ENCODE assay signal across 16 cellular contexts in genomic region chr6:39815356-39815755, GRCh38. TPM values are rescaled to one million over a fixed set of nuclear protein-coding genes. Genes with fewer than 3 reads are reported as not detected.
DNase-seq lines count a peak whose midpoint lies in the region; ATAC-seq and TF ChIP-seq lines count a peak whose summit lies in the region.
"Had no signal": no experiment of that assay in that cellular context is flagged by ENCODE, and none has a peak within 500 bp of the region (broad histone marks: within the 10 kb centered on the region; RNA-seq: fewer than 3 reads in every experiment).

No MANE protein-coding gene starts in this region.

- H3K4me1 ChIP-seq in ascending aorta (peaks cover 22 to 77% of the 10 kb centered on the region in 2 donors), gastroesophageal sphincter (peaks cover 39 to 100% (median 68%) of the 10 kb centered on the region in 3 donors)
- H3K4me1 ChIP-seq: A549, BE2C had no signal

- TF ChIP-seq CTCF in ascending aorta (IDR thresholded peaks at IDR 0.05) (no peak), gastroesophageal sphincter (IDR thresholded peaks at IDR 0.05) (no peak)

- no peak for DNase-seq in ascending aorta (ENCODE audit: low spot score in 2 of 2)
- DNase-seq in substantia nigra (lab: John Stamatoyannopoulos, UW): no peak
- DNase-seq in OCI-M1 (lab: John Stamatoyannopoulos, UW): no peak
- DNase-seq: BE2C; CD4-positive, alpha-beta memory T cell; DMS153; DMS79 treated with DMSO at 0.1 percent for 48 hours; EL; HCEC 1CT; HFFc6; IMR-90 had no signal

- no peaks in the 10 kb centered on the region for H3K9me3 ChIP-seq in ascending aorta
- no peaks in the 10 kb centered on the region for H3K9me3 ChIP-seq in gastroesophageal sphincter
- H3K9me3 ChIP-seq: A549, BE2C had no signal

- peak overlapping the region; percentile 67 to 82 for H3K27ac ChIP-seq in ascending aorta
- peak overlapping the region; percentile 89 to 99 (median 96) for H3K27ac ChIP-seq in gastroesophageal sphincter
- peak overlapping the region; percentile 32 for H3K27ac ChIP-seq in substantia nigra (ENCODE audit: low read depth, low read length, poor library complexity, severe bottlenecking)
- H3K27ac ChIP-seq: A549, C4-2B had no signal

- TF ChIP-seq POLR2A in gastroesophageal sphincter (IDR thresholded peaks at IDR 0.05): no peak

- TF ChIP-seq EP300 in gastroesophageal sphincter (IDR thresholded peaks at IDR 0.05): no peak

- no peak overlapping the region for H3K4me3 ChIP-seq in ascending aorta
- no peak overlapping the region for H3K4me3 ChIP-seq in gastroesophageal sphincter
- H3K4me3 ChIP-seq: A549 had no signal

- no peaks in the 10 kb centered on the region for H3K27me3 ChIP-seq in ascending aorta
- no peaks in the 10 kb centered on the region for H3K27me3 ChIP-seq in gastroesophageal sphincter
- H3K27me3 ChIP-seq: BE2C had no signal

- no peaks in the 10 kb centered on the region for H3K36me3 ChIP-seq in ascending aorta
- H3K36me3 ChIP-seq in gastroesophageal sphincter: peaks cover 0 to 14% of the 10 kb centered on the region in 2 donors
- H3K36me3 ChIP-seq: BE2C had no signal

- ATAC-seq in gastroesophageal sphincter (no peak), HG03439 (IDR thresholded peaks at IDR 0.05; ENCODE audit: unreplicated experiment) (no peak), GM19455 (IDR thresholded peaks at IDR 0.05; ENCODE audit: unreplicated experiment) (no peak)
- ATAC-seq: A549 had no signal

- intact Hi-C loops in ascending aorta (cut with DNase I): loop anchor here (5.0 to 10.0 kb wide), 2 partner anchors 42 to 69 kb away; no protein-coding TSS in a partner anchor

- 67 to 78% methylated on average over 3 of the region's 3 CpGs for WGBS in gastroesophageal sphincter (ENCODE audit: low coverage in 1 of 2), 2 donors

RNA-seq across cellular contexts. Expression of gene DAAM2, which starts 23.2 kb away (rescaled TPM):
- total RNA-seq in ascending aorta (44.0 TPM), gastroesophageal sphincter (100 to 1,000 TPM; 200 to 373 (median 270) TPM)
- total RNA-seq: CD4-positive, alpha-beta memory T cell had no signal

Comparison
In these comparisons a context has a peak if more than half of its experiments do, and no peak if none do; other contexts are left out.
1. H3K27ac ChIP-seq: peak in every context shown above with its lines; median percentile 96 in gastroesophageal sphincter; 74 in ascending aorta; 32 in substantia nigra.